In genomic region chr1:94541175-94542087, GRCh38 we compare ENCODE assay signal across 8 cellular contexts. TPM values are rescaled to one million over a fixed set of nuclear protein-coding genes. Genes with fewer than 3 reads are reported as not detected.
DNase-seq lines count a peak whose midpoint lies in the region; ATAC-seq and TF ChIP-seq lines count a peak whose summit lies in the region.

TSS of gene F3 (minus strand) at chr1:94541759. CDS start at chr1:94541636, 123 bp downstream.

- TF ChIP-seq POLR2A in body of pancreas (IDR thresholded peaks at IDR 0.05), result peak; percentile 92 to 98 (median 98)
- TF ChIP-seq POLR2A in gastrocnemius medialis (IDR thresholded peaks at IDR 0.05), result peak; percentile 53 to 69

- TF ChIP-seq CTCF in LNCaP clone FGC (IDR thresholded peaks at IDR 0.05; ENCODE audit: control insufficient read depth, extremely low read depth, insufficient read depth) (no peak), body of pancreas (IDR thresholded peaks at IDR 0.05) (peak in 1 of 7 experiments; percentile 18), gastrocnemius medialis (IDR thresholded peaks at IDR 0.05 in 4 of 5, conservative IDR thresholded peaks at IDR 0.05 in 1 of 5) (no peak)

- H3K27ac ChIP-seq in body of pancreas, result peak within 1 kb of the TSS; percentile 88 to 95 (median 93)
- peak within 1 kb of the TSS; percentile 76 to 80 (median 79) for H3K27ac ChIP-seq in gastrocnemius medialis

- peak; percentile 60 for DNase-seq in DMS79 (lab: John Stamatoyannopoulos, UW)
- no peak for DNase-seq in LNCaP clone FGC (ENCODE audit: low read depth)
- DNase-seq in T-helper 9 cell, result peak; percentile 22
- peak; percentile 96 to 98 (median 96) for DNase-seq in body of pancreas
- peak; percentile 67 to 77 for DNase-seq in gastrocnemius medialis
- no peak for DNase-seq in KG1 (lab: John Stamatoyannopoulos, UW)

- intact Hi-C loops in body of pancreas (cut with DNase I), result no loop called here
- intact Hi-C loops in gastrocnemius medialis (cut with DNase I; ENCODE audit: low total_unique reads), result loop anchor here (5.0 to 10.0 kb wide), 2 partner anchors 53 to 261 kb away; no protein-coding TSS in a partner anchor

- no peaks in the 10 kb centered on the region for H3K27me3 ChIP-seq in body of pancreas
- peaks cover 32% of the 10 kb centered on the region for H3K27me3 ChIP-seq in iPS-15b (ENCODE audit: control insufficient read depth, insufficient read depth, low read length)
- H3K27me3 ChIP-seq in gastrocnemius medialis, result peaks cover 28 to 46% (median 36%) of the 10 kb centered on the region in 3 donors

- H3K9ac ChIP-seq in iPS-15b (ENCODE audit: low read depth, low read length), result peak within 1 kb of the TSS; percentile 61

- in situ Hi-C loops in gastrocnemius medialis (cut with MboI; ENCODE audit: low sequenced_read_pairs in 4 of 4), result no loop called here

- ATAC-seq in GM21737 (IDR thresholded peaks at IDR 0.05; ENCODE audit: unreplicated experiment) (peak; percentile 77), body of pancreas (peak; percentile 93), gastrocnemius medialis (peak; percentile 64 to 70)

- no peaks in the 10 kb centered on the region for H3K9me3 ChIP-seq in body of pancreas
- no peaks in the 10 kb centered on the region for H3K9me3 ChIP-seq in iPS-15b (ENCODE audit: control insufficient read depth, insufficient read depth, low read length)
- H3K9me3 ChIP-seq in gastrocnemius medialis, result no peaks in the 10 kb centered on the region

- WGBS in body of pancreas, 2 donors, result 0 to 1% methylated on average over 10 to 58 of the region's 96 CpGs

- peaks cover 61% of the 10 kb centered on the region for H3K4me1 ChIP-seq in body of pancreas
- peaks cover 15% of the 10 kb centered on the region for H3K4me1 ChIP-seq in iPS-15b (ENCODE audit: control insufficient read depth, insufficient read depth, low read length)
- H3K4me1 ChIP-seq in gastrocnemius medialis, result peaks cover 5 to 26% of the 10 kb centered on the region in 2 donors

- no peaks in the 10 kb centered on the region for H3K36me3 ChIP-seq in body of pancreas (replicated peaks in 1 of 2; ENCODE audit: insufficient read depth in 1 of 2, low read depth in 2 of 2)
- no peaks in the 10 kb centered on the region for H3K36me3 ChIP-seq in iPS-15b (ENCODE audit: control insufficient read depth, insufficient read depth, low read length)
- no peaks in the 10 kb centered on the region for H3K36me3 ChIP-seq in gastrocnemius medialis

- H3K4me3 ChIP-seq in LNCaP clone FGC (ENCODE audit: low read depth, low read length) (peak within 1 kb of the TSS; percentile 33), body of pancreas (peak within 1 kb of the TSS; percentile 69 to 82), iPS-15b (ENCODE audit: low read depth, low read length) (peak within 1 kb of the TSS; percentile 86), gastrocnemius medialis (peak within 1 kb of the TSS; percentile 54 to 76 (median 62))

RNA-seq across cellular contexts. Expression of gene F3, which starts in this region (rescaled TPM):
- 10 to 100 TPM; 37.9 to 85.4 TPM for total RNA-seq in body of pancreas
- total RNA-seq in gastrocnemius medialis, result 10 to 100 TPM in 1 of 4 donors, 1 to 10 TPM in 3; 3.1 to 10.8 (median 6.3) TPM

Comparison
In these comparisons a context has a peak if more than half of its experiments do, and no peak if none do; other contexts are left out.
1. DNase-seq: peak in DMS79 (single experiment), T-helper 9 cell (single experiment), body of pancreas (4 of 4) and gastrocnemius medialis (2 of 2); none in LNCaP clone FGC (single experiment) and KG1 (single experiment).
2. H3K4me3 ChIP-seq: peak in every context shown above with its lines; median percentile 86 in iPS-15b; 76 in body of pancreas; 62 in gastrocnemius medialis; 33 in LNCaP clone FGC.
3. Peak in every context shown above with its lines, with median percentiles within 50 percentile points of each other: ATAC-seq.